ENCODE assay signal across 2 cellular contexts in genomic region chr9:86488794-86489193, GRCh38.
TF ChIP-seq lines count a peak whose summit lies in the region.

No MANE protein-coding gene starts in this region.

TF ChIP-seq in GM12878, 131 proteins besides CTCF, POLR2A, EP300 and RAD21:
- TF ChIP-seq ATF2 (IDR thresholded peaks at IDR 0.05; ENCODE audit: low read length): no peak
- TF ChIP-seq RCOR1 (conservative IDR thresholded peaks at IDR 0.05; ENCODE audit: low read depth, low read length): no peak
- TF ChIP-seq CBX3 (IDR thresholded peaks at IDR 0.05; ENCODE audit: borderline replicate concordance, low read depth): no peak
- TF ChIP-seq FOS (IDR thresholded peaks at IDR 0.05; ENCODE audit: borderline replicate concordance, extremely low read depth, insufficient read length): no peak
- no peak for TF ChIP-seq BACH1 (IDR thresholded peaks at IDR 0.05; ENCODE audit: borderline replicate concordance)
- no peak for TF ChIP-seq TCF3 (IDR thresholded peaks at IDR 0.05; ENCODE audit: borderline replicate concordance, insufficient read depth, low read depth, low read length)
- TF ChIP-seq, protein P1, sequence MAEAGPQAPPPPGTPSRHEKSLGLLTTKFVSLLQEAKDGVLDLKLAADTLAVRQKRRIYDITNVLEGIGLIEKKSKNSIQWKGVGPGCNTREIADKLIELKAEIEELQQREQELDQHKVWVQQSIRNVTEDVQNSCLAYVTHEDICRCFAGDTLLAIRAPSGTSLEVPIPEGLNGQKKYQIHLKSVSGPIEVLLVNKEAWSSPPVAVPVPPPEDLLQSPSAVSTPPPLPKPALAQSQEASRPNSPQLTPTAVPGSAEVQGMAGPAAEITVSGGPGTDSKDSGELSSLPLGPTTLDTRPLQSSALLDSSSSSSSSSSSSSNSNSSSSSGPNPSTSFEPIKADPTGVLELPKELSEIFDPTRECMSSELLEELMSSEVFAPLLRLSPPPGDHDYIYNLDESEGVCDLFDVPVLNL (IDR thresholded peaks at IDR 0.05; ENCODE audit: low read depth, low read length): no peak
- no peak for TF ChIP-seq JUND (IDR thresholded peaks at IDR 0.05; ENCODE audit: low read depth, low read length)
- TF ChIP-seq SRF (IDR thresholded peaks at IDR 0.05; ENCODE audit: low read depth in 2 of 2, low read length in 2 of 2): no peak
- TF ChIP-seq IKZF1 (conservative IDR thresholded peaks at IDR 0.05): no peak
- no peak for TF ChIP-seq HDAC2 (IDR thresholded peaks at IDR 0.05)
- no peak for TF ChIP-seq KAT2A (conservative IDR thresholded peaks at IDR 0.05; ENCODE audit: control insufficient read depth, low read depth, low read length)
- no peak for TF ChIP-seq MTA3 (IDR thresholded peaks at IDR 0.05; ENCODE audit: borderline replicate concordance, low read length)
- no peak for TF ChIP-seq FOXK2 (IDR thresholded peaks at IDR 0.05)
- no peak for TF ChIP-seq CEBPZ (IDR thresholded peaks at IDR 0.05; ENCODE audit: low read depth, low read length)
- no peak for TF ChIP-seq NBN (IDR thresholded peaks at IDR 0.05)

TF ChIP-seq in HepG2, 621 proteins besides CTCF, POLR2A, EP300 and RAD21:
- TF ChIP-seq, protein P2, sequence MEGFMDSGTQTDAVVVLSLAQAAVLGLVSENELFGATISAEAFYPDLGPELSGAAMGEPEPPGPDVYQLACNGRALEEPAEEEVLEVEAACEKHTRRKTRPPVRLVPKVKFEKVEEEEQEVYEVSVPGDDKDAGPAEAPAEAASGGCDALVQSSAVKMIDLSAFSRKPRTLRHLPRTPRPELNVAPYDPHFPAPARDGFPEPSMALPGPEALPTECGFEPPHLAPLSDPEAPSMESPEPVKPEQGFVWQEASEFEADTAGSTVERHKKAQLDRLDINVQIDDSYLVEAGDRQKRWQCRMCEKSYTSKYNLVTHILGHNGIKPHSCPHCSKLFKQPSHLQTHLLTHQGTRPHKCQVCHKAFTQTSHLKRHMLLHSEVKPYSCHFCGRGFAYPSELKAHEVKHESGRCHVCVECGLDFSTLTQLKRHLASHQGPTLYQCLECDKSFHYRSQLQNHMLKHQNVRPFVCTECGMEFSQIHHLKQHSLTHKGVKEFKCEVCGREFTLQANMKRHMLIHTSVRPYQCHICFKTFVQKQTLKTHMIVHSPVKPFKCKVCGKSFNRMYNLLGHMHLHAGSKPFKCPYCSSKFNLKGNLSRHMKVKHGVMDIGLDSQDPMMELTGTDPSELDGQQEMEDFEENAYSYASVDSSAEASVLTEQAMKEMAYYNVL (CRISPR knock-in tag; IDR thresholded peaks at IDR 0.05; ENCODE audit: borderline replicate concordance): no peak
- TF ChIP-seq ZXDC (CRISPR knock-in tag; IDR thresholded peaks at IDR 0.05): no peak
- no peak for TF ChIP-seq ZZZ3 (CRISPR knock-in tag; IDR thresholded peaks at IDR 0.05; ENCODE audit: borderline replicate concordance)
- no peak for TF ChIP-seq ZNF547 (CRISPR knock-in tag; IDR thresholded peaks at IDR 0.05)
- no peak for TF ChIP-seq RNF219 (CRISPR knock-in tag; IDR thresholded peaks at IDR 0.05)
- TF ChIP-seq AGO1 (IDR thresholded peaks at IDR 0.05; ENCODE audit: low read depth, low read length, poor library complexity, severe bottlenecking): no peak
- TF ChIP-seq ZNF724P (CRISPR knock-in tag; IDR thresholded peaks at IDR 0.05; ENCODE audit: borderline replicate concordance): no peak
- TF ChIP-seq ARID2 (CRISPR knock-in tag; IDR thresholded peaks at IDR 0.05; ENCODE audit: borderline replicate concordance): no peak
- no peak for TF ChIP-seq ZNF263 (CRISPR knock-in tag; IDR thresholded peaks at IDR 0.05)
- TF ChIP-seq HIC2 (CRISPR knock-in tag; IDR thresholded peaks at IDR 0.05; ENCODE audit: low read depth): no peak
- no peak for TF ChIP-seq MZF1 (CRISPR knock-in tag; IDR thresholded peaks at IDR 0.05; ENCODE audit: borderline replicate concordance)
- no peak for TF ChIP-seq MIER2 (CRISPR knock-in tag; IDR thresholded peaks at IDR 0.05)
- no peak for TF ChIP-seq THAP9 (CRISPR knock-in tag; IDR thresholded peaks at IDR 0.05; ENCODE audit: borderline replicate concordance)
- TF ChIP-seq FOSL1 (CRISPR knock-in tag; IDR thresholded peaks at IDR 0.05; ENCODE audit: borderline replicate concordance): no peak
- TF ChIP-seq ZNF367 (CRISPR knock-in tag; IDR thresholded peaks at IDR 0.05; ENCODE audit: borderline replicate concordance): no peak
- TF ChIP-seq CREM (IDR thresholded peaks at IDR 0.05): no peak
- no peak for TF ChIP-seq CREM (CRISPR knock-in tag; IDR thresholded peaks at IDR 0.05)
- TF ChIP-seq ZNF614 (CRISPR knock-in tag; IDR thresholded peaks at IDR 0.05; ENCODE audit: borderline replicate concordance): no peak
